In the genomic region with DNA sequence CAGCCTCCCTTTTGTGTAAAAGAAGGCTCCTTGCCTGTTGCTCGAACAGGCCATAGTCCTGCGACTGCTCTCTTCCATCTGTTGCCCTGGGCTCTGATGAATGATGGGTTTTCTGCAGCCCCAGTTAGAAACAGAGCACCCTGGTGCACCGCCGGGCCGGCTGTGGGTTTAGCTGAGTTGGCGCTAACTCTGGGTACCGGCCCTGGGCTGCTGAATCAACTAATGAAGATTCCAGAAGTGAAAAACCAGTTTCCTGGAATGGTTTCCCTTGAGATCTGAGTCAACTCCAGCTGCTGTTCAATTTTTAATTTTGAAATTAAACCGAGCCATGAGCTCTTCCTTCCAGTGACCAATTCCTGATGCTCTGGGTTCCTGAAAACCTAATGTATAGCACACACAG, we compare ENCODE assay signal across 14 cellular contexts. TPM values are rescaled to one million over a fixed set of nuclear protein-coding genes. Genes with fewer than 3 reads are reported as not detected.
DNase-seq lines count a peak whose midpoint lies in the region; ATAC-seq, FAIRE-seq and TF ChIP-seq lines count a peak whose summit lies in the region.
"Had no signal": no experiment of that assay in that cellular context is flagged by ENCODE, and none has a peak within 500 bp of the region (broad histone marks: within the 10 kb centered on the region; RNA-seq: fewer than 3 reads in every experiment).

No MANE protein-coding gene starts in this region.

- H3K27ac ChIP-seq in HepG2 (ENCODE audit: extremely low read length, insufficient read depth, low read length) (no peak overlapping the region), right lobe of liver (no peak overlapping the region), gastroesophageal sphincter (peak overlapping the region; percentile 79 to 94 (median 87)), aorta (ENCODE audit: low read depth in 1 of 2, low read length in 2 of 2) (peak overlapping the region in 1 of 2 donors; percentile 28)

- H3K9ac ChIP-seq in HepG2 (ENCODE audit: insufficient read depth, low read depth, low read length), result no peak overlapping the region

- intact Hi-C loops in HepG2 (cut with micrococcal nuclease; ENCODE audit: unreplicated experiment) (no loop called here), right lobe of liver (cut with DNase I) (no loop called here), posterior vena cava (cut with DNase I) (loop anchor here (5.0 to 10.0 kb wide), 2 partner anchors 226 to 233 kb away; no protein-coding TSS in a partner anchor), aorta (cut with DNase I) (no loop called here)

- H3K4me3 ChIP-seq in HepG2 (replicated peaks in 1 of 3; ENCODE audit: insufficient read depth in 1 of 3, low read depth in 2 of 3, low read length in 3 of 3) (no peak overlapping the region), right lobe of liver (no peak overlapping the region), gastroesophageal sphincter (peak overlapping the region in 1 of 2 donors; percentile 30), aorta (ENCODE audit: low read length in 2 of 2) (peak overlapping the region in 1 of 2 donors; percentile 14)

- peaks cover 9 to 78% of the 10 kb centered on the region in 2 experiments; a peak in 4 of 5 replicates for H3K27me3 ChIP-seq in HepG2 (ENCODE audit: control insufficient read depth in 1 of 2, insufficient read depth in 2 of 2, low read length in 2 of 2)
- H3K27me3 ChIP-seq in right lobe of liver, result no peaks in the 10 kb centered on the region
- no peaks in the 10 kb centered on the region for H3K27me3 ChIP-seq in gastroesophageal sphincter
- H3K27me3 ChIP-seq in aorta (ENCODE audit: control insufficient read depth in 1 of 2, insufficient read depth in 2 of 2, low read length in 1 of 2), result no peaks in the 10 kb centered on the region

- no peaks in the 10 kb centered on the region for H3K36me3 ChIP-seq in HepG2 (replicated peaks in 1 of 2; ENCODE audit: control insufficient read depth in 1 of 2, insufficient read depth in 2 of 2, low read length in 2 of 2)
- no peaks in the 10 kb centered on the region for H3K36me3 ChIP-seq in right lobe of liver
- no peaks in the 10 kb centered on the region for H3K36me3 ChIP-seq in gastroesophageal sphincter
- H3K36me3 ChIP-seq in aorta (ENCODE audit: control insufficient read depth in 1 of 2, insufficient read depth in 2 of 2, low read length in 1 of 2), result no peaks in the 10 kb centered on the region

- POLR2A ChIA-PET in HepG2 (lab: Yijun Ruan, JAX), result no interaction called here

- no peak for TF ChIP-seq RAD21 in HepG2 (CRISPR knock-in tag; IDR thresholded peaks at IDR 0.05)

- CTCF ChIA-PET in HepG2 (lab: Yijun Ruan, JAX; ENCODE audit: low intra/inter-chr PET ratio, low total read pairs), result no interaction called here

- no peak for FAIRE-seq in HepG2 (lab: Jason Lieb, UNC)
- FAIRE-seq: A204.1, colon, frontal cortex had no signal

- no peak for TF ChIP-seq CTCF in HepG2 (CRISPR knock-in tag; IDR thresholded peaks at IDR 0.05)
- no peak for TF ChIP-seq CTCF in right lobe of liver (IDR thresholded peaks at IDR 0.05)
- TF ChIP-seq CTCF in gastroesophageal sphincter (IDR thresholded peaks at IDR 0.05), result no peak

- H3K4me1 ChIP-seq in HepG2 (ENCODE audit: insufficient read depth, low read length) (no peaks in the 10 kb centered on the region), right lobe of liver (no peaks in the 10 kb centered on the region), gastroesophageal sphincter (peaks cover 12 to 96% (median 29%) of the 10 kb centered on the region in 3 donors), aorta (ENCODE audit: control insufficient read depth in 1 of 2, insufficient read depth in 2 of 2, low read length in 2 of 2) (peaks cover 0 to 10% of the 10 kb centered on the region in 2 donors)

- WGBS in HepG2 (ENCODE audit: low lambda C conversion rate), result 15% methylated on average over 8 of the region's 8 CpGs
- 39% methylated on average over 7 of the region's 8 CpGs for WGBS in right lobe of liver (ENCODE audit: insufficient coverage, low coverage, low lambda C conversion rate, missing lambda C conversion rate)
- WGBS in gastroesophageal sphincter (ENCODE audit: low coverage in 1 of 2), 2 donors, result 12 to 20% methylated on average over 2 to 7 of the region's 8 CpGs
- 14 to 21% methylated on average over 8 of the region's 8 CpGs for WGBS in aorta, 2 donors

- no peak for TF ChIP-seq POLR2A in HepG2 (IDR thresholded peaks at IDR 0.05; ENCODE audit: insufficient read depth in 1 of 2, low read depth in 2 of 2, low read length in 2 of 2)
- no peak for TF ChIP-seq POLR2A in right lobe of liver (IDR thresholded peaks at IDR 0.05)
- TF ChIP-seq POLR2A in gastroesophageal sphincter (IDR thresholded peaks at IDR 0.05), result peak in 1 of 2 donors; percentile 18

- H4K20me1 ChIP-seq in HepG2 (ENCODE audit: insufficient read depth, low read length), result no peaks in the 10 kb centered on the region

- TF ChIP-seq EP300 in HepG2 (IDR thresholded peaks at IDR 0.05; ENCODE audit: low read depth in 2 of 2, low read length in 2 of 2) (no peak), HepG2 (CRISPR knock-in tag; IDR thresholded peaks at IDR 0.05; ENCODE audit: borderline replicate concordance) (no peak), gastroesophageal sphincter (IDR thresholded peaks at IDR 0.05) (no peak)

- DNase-seq in HepG2 (ENCODE audit: low spot score), result no peak
- DNase-seq in right lobe of liver, result no peak
- DNase-seq in posterior vena cava (ENCODE audit: low spot score), result peak; percentile 87
- peak; percentile 60 to 86 for DNase-seq in aorta
- no peak for DNase-seq in activated T-cell treated with anti-CD3 and anti-CD28 coated beads, Interleukin-2, amount 50 U/mL, for 48 hours
- DNase-seq in cortex of kidney (lab: John Stamatoyannopoulos, UW), result no peak
- DNase-seq in activated CD4-positive, alpha-beta T cell treated with anti-CD3 and anti-CD28 coated beads for 1 hour, result no peak
- DNase-seq: activated CD4-positive, alpha-beta memory T cell treated with anti-CD3 and anti-CD28 coated beads for 36 hours; activated naive CD4-positive, alpha-beta T cell; NCI-H2171 treated with DMSO at 0.1 percent for 48 hours had no signal

- no peak overlapping the region for H2AFZ ChIP-seq in HepG2 (ENCODE audit: low read length)

- BruUV-seq in HepG2 (replicated peaks; lab: Mats Ljungman, UMichigan), result no TSS peak

- ATAC-seq in HepG2, result no peak
- no peak for ATAC-seq in right lobe of liver
- ATAC-seq in gastroesophageal sphincter, result peak; percentile 26
- ATAC-seq in aorta (ENCODE audit: low FRiP score), result peak; percentile 44

- H3K9me3 ChIP-seq in HepG2 (ENCODE audit: low read length), result no peaks in the 10 kb centered on the region
- no peaks in the 10 kb centered on the region for H3K9me3 ChIP-seq in right lobe of liver
- no peaks in the 10 kb centered on the region for H3K9me3 ChIP-seq in gastroesophageal sphincter
- no peaks in the 10 kb centered on the region for H3K9me3 ChIP-seq in aorta (ENCODE audit: control insufficient read depth, low read length)

- H3K4me2 ChIP-seq in HepG2 (ENCODE audit: low read depth, low read length), result no peak overlapping the region

- in situ Hi-C loops in HepG2 (cut with HindIII; ENCODE audit: extremely low pct_ligation_motif_present, low pct_unique_long_range_greater_than_20kb), result no loop called here

- no peaks in the 10 kb centered on the region for H3K79me2 ChIP-seq in HepG2 (ENCODE audit: insufficient read depth, low read length)

TF ChIP-seq in HepG2, 621 proteins besides CTCF, POLR2A, EP300 and RAD21 (continues in another document):
- TF ChIP-seq SMC3 (IDR thresholded peaks at IDR 0.05; ENCODE audit: low read length) (no peak), MAFK (conservative IDR thresholded peaks at IDR 0.05 in 1 of 2, IDR thresholded peaks at IDR 0.05 in 1 of 2; ENCODE audit: low read length in 2 of 2) (peak; percentile 14 to 60; a peak in 2 of 4 replicates)

RNA-seq across cellular contexts. Expression of gene COL6A3, which starts 5.7 kb away (rescaled TPM):
- total RNA-seq in HepG2 (2016; rRNA removed; fragmentation: Illumina TruSeq; extraction: Trizol) (not detected in 2 replicates), right lobe of liver (10 to 100 TPM in 3 of 6 experiments, 1 to 10 TPM in 3; 4.5 to 21.1 (median 8.8) TPM), gastroesophageal sphincter (100 to 1,000 TPM; 110 to 421 (median 310) TPM), posterior vena cava (100 to 1,000 TPM; 485 to 835 TPM), aorta (100 to 1,000 TPM; 190 to 289 TPM)
- not detected in 2 replicates for total RNA-seq in HepG2 (2016; cell fraction: cytosol; rRNA removed; fragmentation: Illumina TruSeq; extraction: Trizol; ENCODE audit: low read depth)
- total RNA-seq in HepG2 (2016; cell fraction: insoluble cytoplasmic fraction; rRNA removed; fragmentation: Illumina TruSeq; extraction: Trizol), result not detected in 2 replicates
- not detected in 2 replicates for total RNA-seq in HepG2 (2016; cell fraction: membrane; rRNA removed; fragmentation: Illumina TruSeq; extraction: Trizol)
- total RNA-seq in HepG2 (2016; cell fraction: nucleus; rRNA removed; fragmentation: Illumina TruSeq; extraction: Trizol), result not detected in 2 replicates
- polyA plus RNA-seq in HepG2 (2011; rRNA removed) (0.01 and 0.03 TPM in 2 replicates), aorta (10 to 100 TPM in 1 of 2 donors, 1 to 10 TPM in 1; 7.3 to 54.5 TPM)
- under 0.01 and 0.01 TPM in 2 replicates for polyA plus RNA-seq in HepG2 (2011; cell fraction: cytosol; rRNA removed)
- polyA plus RNA-seq in HepG2 (2011; cell fraction: nucleus; rRNA removed), result 0.10 and 0.12 TPM in 2 replicates
- polyA plus RNA-seq in HepG2 (2012), result 0.09 TPM in 1 of 2 replicates, not detected in the other
- not detected in 2 replicates for polyA plus RNA-seq in HepG2 (2016; cell fraction: cytosol; fragmentation: Illumina TruSeq; extraction: Trizol; ENCODE audit: low read depth)
- polyA plus RNA-seq in HepG2 (2016; cell fraction: insoluble cytoplasmic fraction; fragmentation: Illumina TruSeq; extraction: Trizol; ENCODE audit: low read depth), result not detected in 2 replicates
- polyA plus RNA-seq in HepG2 (2016; cell fraction: membrane; fragmentation: Illumina TruSeq; extraction: Trizol; ENCODE audit: low read depth), result not detected in 2 replicates
- polyA plus RNA-seq in HepG2 (2016; cell fraction: nucleus; fragmentation: Illumina TruSeq; extraction: Trizol; ENCODE audit: insufficient read depth, low read depth), result not detected in 2 replicates
- 0.02 and 0.06 TPM in 2 replicates for polyA minus RNA-seq in HepG2 (2011; rRNA and poly(A)+ RNA removed; ENCODE audit: low replicate concordance)
- polyA minus RNA-seq in HepG2 (2011; cell fraction: cytosol; rRNA and poly(A)+ RNA removed), result not detected in 2 replicates
- under 0.01 TPM in 1 of 2 replicates, not detected in the other for polyA minus RNA-seq in HepG2 (2011; cell fraction: nucleus; rRNA and poly(A)+ RNA removed)

Comparison
In these comparisons a context has a peak if more than half of its experiments do, and no peak if none do; other contexts are left out.
1. ATAC-seq: peak in gastroesophageal sphincter (single experiment) and aorta (single experiment); none in HepG2 (single experiment) and right lobe of liver (0 of 4).
2. DNase-seq: peak in posterior vena cava (single experiment) and aorta (2 of 2); none in HepG2 (single experiment), right lobe of liver (0 of 3), activated T-cell treated with anti-CD3 and anti-CD28 coated beads, Interleukin-2, amount 50 U/mL, for 48 hours (0 of 2), cortex of kidney (single experiment) and activated CD4-positive, alpha-beta T cell treated with anti-CD3 and anti-CD28 coated beads for 1 hour (single experiment).
3. H3K27ac ChIP-seq: peak in gastroesophageal sphincter (4 of 4); none in HepG2 (single experiment) and right lobe of liver (0 of 3).
4. RNA of gene COL6A3, which starts 5.7 kb away (total RNA-seq): 485 to 835 TPM in posterior vena cava, 110 to 421 TPM in gastroesophageal sphincter and 190 to 289 TPM in aorta; 4.5 to 21.1 TPM in right lobe of liver and not detected in HepG2; every median in the first group is over 4 times any median in the second.
5. intact Hi-C loops: an anchor here in posterior vena cava (5.0 to 10.0 kb wide); none called in HepG2, right lobe of liver and aorta.